Comparison of ENCODE assay signal across 28 cellular contexts in genomic region chr11:117921893-117922292, GRCh38. TPM values are rescaled to one million over a fixed set of nuclear protein-coding genes. Genes with fewer than 3 reads are reported as not detected.
"Had no signal": no experiment of that assay in that cellular context is flagged by ENCODE, and none has a peak within 500 bp of the region (broad histone marks: within the 10 kb centered on the region; RNA-seq: fewer than 3 reads in every experiment).

No MANE protein-coding gene starts in this region.

- H3K27ac ChIP-seq: ascending aorta, breast epithelium, coronary artery, esophagus muscularis mucosa, foreskin keratinocyte, gastrocnemius medialis, heart left ventricle, WERI-Rb-1 had no signal

- H3K27me3 ChIP-seq: ascending aorta, breast epithelium, cardiac muscle cell, esophagus muscularis mucosa, gastrocnemius medialis, heart left ventricle had no signal

- H3K36me3 ChIP-seq: ascending aorta, breast epithelium, cardiac muscle cell, esophagus muscularis mucosa, gastrocnemius medialis, heart left ventricle, WERI-Rb-1 had no signal

- H3K4me1 ChIP-seq: ascending aorta, breast epithelium, foreskin keratinocyte, gastrocnemius medialis, heart left ventricle had no signal

- H3K4me3 ChIP-seq: ascending aorta, breast epithelium, cardiac muscle cell, coronary artery, esophagus muscularis mucosa, gastrocnemius medialis, heart left ventricle had no signal

- ATAC-seq: activated CD4-positive, CD25-positive, alpha-beta regulatory T cell treated with anti-CD3 and anti-CD28 coated beads, Interleukin-2, amount 50 U/mL, for 24 hours; effector memory CD8-positive, alpha-beta T cell; foreskin keratinocyte; gastrocnemius medialis; heart left ventricle; T-helper 17 cell had no signal

- H3K9me3 ChIP-seq: ascending aorta, breast epithelium, esophagus muscularis mucosa, gastrocnemius medialis, heart left ventricle had no signal

- DNase-seq: activated B cell treated with CpG ODN at 0.5 μM for 24 hours; activated CD4-positive, alpha-beta memory T cell treated with anti-CD3 and anti-CD28 coated beads, Interleukin-2, amount 10 ng/mL, durations not matched to agents 7 days and 5 days; activated CD4-positive, alpha-beta T cell treated with anti-CD3 and anti-CD28 coated beads, Interleukin-2, amount 10 ng/mL, durations not matched to agents 24 days and 14 days; activated CD4-positive, alpha-beta T cell treated with anti-CD3 and anti-CD28 coated beads, Interleukin-2, amount 50 U/mL, for 4 hours; activated CD8-positive, alpha-beta memory T cell treated with anti-CD3 and anti-CD28 coated beads, Interleukin-2, amount 50 U/mL, for 48 hours; activated gamma-delta T cell treated with Interleukin-2 at 50 U/mL for 16 hours; activated naive CD4-positive, alpha-beta T cell treated with anti-CD3 and anti-CD28 coated beads, Interleukin-2, amount 50 U/mL, for 16 hours; activated naive CD4-positive, alpha-beta T cell treated with Interleukin-2 at 50 U/mL for 16 hours; activated T-cell treated with anti-CD3 and anti-CD28 coated beads for 4 hours; activated T-cell treated with anti-CD3 and anti-CD28 coated beads, Interleukin-2, amount 50 U/mL, for 24 hours; dermis blood vessel endothelial cell; effector CD4-positive, alpha-beta T cell; effector memory CD8-positive, alpha-beta T cell; erythroblast; foreskin keratinocyte; gastrocnemius medialis; glutamatergic neuron; heart left ventricle; T-helper 1 cell; T-helper 17 cell; T1000; WERI-Rb-1 had no signal

RNA-seq across cellular contexts. Expression of gene TMPRSS13, which starts 7.3 kb away (rescaled TPM):
- total RNA-seq: ascending aorta, dermis blood vessel endothelial cell, esophagus muscularis mucosa, gastrocnemius medialis had no signal

RNA-seq across cellular contexts. Expression of gene FXYD6, which starts 45.4 kb away (rescaled TPM):
- total RNA-seq: activated B cell treated with CpG ODN at 0.5 μM for 24 hours; activated CD4-positive, alpha-beta memory T cell treated with anti-CD3 and anti-CD28 coated beads, Interleukin-2, amount 10 ng/mL, durations not matched to agents 7 days and 5 days; activated CD4-positive, alpha-beta T cell treated with anti-CD3 and anti-CD28 coated beads, Interleukin-2, amount 10 ng/mL, durations not matched to agents 24 days and 14 days; foreskin keratinocyte had no signal
